Comparison of ENCODE assay signal across 1 cellular context in the genomic region with DNA sequence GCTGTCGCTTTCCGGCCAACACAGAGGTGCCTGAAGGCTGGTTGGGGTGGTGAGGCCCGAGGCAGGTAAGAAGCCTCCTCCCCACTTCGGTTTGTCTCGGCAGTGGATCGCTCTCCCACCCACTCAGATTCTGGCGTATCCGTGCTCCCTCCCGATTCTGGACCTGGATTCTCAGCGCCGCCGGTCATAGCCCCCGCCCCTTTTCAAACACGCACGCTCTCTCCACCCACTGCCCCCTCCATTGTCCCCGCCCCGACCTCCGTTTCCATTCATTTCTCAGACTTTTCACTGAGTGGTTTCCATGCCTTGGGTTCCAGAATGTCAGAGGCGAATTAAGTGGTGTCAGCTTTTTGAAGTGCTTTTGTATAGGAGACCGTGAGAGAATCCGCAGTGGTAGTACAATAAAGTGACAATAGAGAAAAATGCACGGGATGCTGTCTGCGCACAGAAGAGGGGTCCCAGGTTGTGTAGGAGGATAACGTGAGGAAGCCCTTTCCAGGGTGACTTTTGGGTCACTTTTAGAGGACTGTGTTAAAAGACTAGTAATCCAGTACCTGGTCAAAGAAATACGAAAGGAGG.
TF ChIP-seq lines count a peak whose summit lies in the region.

A gene (plus strand): TSS at position 4 of the 579 bp plus-strand sequence. CDS start 21,221 bp downstream, outside the sequence.

TF ChIP-seq in SK-N-SH, 30 proteins besides CTCF, POLR2A, EP300 and RAD21 (continued from another document):
- TF ChIP-seq, protein P1, sequence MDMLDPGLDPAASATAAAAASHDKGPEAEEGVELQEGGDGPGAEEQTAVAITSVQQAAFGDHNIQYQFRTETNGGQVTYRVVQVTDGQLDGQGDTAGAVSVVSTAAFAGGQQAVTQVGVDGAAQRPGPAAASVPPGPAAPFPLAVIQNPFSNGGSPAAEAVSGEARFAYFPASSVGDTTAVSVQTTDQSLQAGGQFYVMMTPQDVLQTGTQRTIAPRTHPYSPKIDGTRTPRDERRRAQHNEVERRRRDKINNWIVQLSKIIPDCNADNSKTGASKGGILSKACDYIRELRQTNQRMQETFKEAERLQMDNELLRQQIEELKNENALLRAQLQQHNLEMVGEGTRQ (IDR thresholded peaks at IDR 0.05; ENCODE audit: borderline replicate concordance, low read depth, low read length), result no peak
- TF ChIP-seq SIN3A (IDR thresholded peaks at IDR 0.05; ENCODE audit: borderline replicate concordance, low read depth, low read length) (peak; percentile 27; the same call in 1 of the 2 replicates), MXI1 (IDR thresholded peaks at IDR 0.05; ENCODE audit: low read depth, low read length) (peak; percentile 88; the same call in 1 of the 2 replicates), SMC3 (IDR thresholded peaks at IDR 0.05; ENCODE audit: low read depth, low read length) (no peak), RCOR1 (IDR thresholded peaks at IDR 0.05; ENCODE audit: low read length) (no peak), EZH2phosphoT487 (IDR thresholded peaks at IDR 0.05; ENCODE audit: borderline replicate concordance, low read depth) (no peak), GATA2 (CRISPR knock-in tag; IDR thresholded peaks at IDR 0.05) (no peak), FOXJ3 (CRISPR knock-in tag; IDR thresholded peaks at IDR 0.05) (no peak), FOSL2 (IDR thresholded peaks at IDR 0.05; ENCODE audit: borderline replicate concordance, low read depth) (no peak)
- TF ChIP-seq, protein P2, sequence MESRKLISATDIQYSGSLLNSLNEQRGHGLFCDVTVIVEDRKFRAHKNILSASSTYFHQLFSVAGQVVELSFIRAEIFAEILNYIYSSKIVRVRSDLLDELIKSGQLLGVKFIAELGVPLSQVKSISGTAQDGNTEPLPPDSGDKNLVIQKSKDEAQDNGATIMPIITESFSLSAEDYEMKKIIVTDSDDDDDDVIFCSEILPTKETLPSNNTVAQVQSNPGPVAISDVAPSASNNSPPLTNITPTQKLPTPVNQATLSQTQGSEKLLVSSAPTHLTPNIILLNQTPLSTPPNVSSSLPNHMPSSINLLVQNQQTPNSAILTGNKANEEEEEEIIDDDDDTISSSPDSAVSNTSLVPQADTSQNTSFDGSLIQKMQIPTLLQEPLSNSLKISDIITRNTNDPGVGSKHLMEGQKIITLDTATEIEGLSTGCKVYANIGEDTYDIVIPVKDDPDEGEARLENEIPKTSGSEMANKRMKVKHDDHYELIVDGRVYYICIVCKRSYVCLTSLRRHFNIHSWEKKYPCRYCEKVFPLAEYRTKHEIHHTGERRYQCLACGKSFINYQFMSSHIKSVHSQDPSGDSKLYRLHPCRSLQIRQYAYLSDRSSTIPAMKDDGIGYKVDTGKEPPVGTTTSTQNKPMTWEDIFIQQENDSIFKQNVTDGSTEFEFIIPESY (IDR thresholded peaks at IDR 0.05; ENCODE audit: borderline replicate concordance, low read depth), result no peak
- TF ChIP-seq, protein P3, sequence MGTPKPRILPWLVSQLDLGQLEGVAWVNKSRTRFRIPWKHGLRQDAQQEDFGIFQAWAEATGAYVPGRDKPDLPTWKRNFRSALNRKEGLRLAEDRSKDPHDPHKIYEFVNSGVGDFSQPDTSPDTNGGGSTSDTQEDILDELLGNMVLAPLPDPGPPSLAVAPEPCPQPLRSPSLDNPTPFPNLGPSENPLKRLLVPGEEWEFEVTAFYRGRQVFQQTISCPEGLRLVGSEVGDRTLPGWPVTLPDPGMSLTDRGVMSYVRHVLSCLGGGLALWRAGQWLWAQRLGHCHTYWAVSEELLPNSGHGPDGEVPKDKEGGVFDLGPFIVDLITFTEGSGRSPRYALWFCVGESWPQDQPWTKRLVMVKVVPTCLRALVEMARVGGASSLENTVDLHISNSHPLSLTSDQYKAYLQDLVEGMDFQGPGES (IDR thresholded peaks at IDR 0.05; ENCODE audit: low read depth, low read length), result no peak
